In genomic region chr15:34365836-34366235, GRCh38 we compare ENCODE assay signal across 8 cellular contexts. TPM values are rescaled to one million over a fixed set of nuclear protein-coding genes. Genes with fewer than 3 reads are reported as not detected.
DNase-seq lines count a peak whose midpoint lies in the region; ATAC-seq and TF ChIP-seq lines count a peak whose summit lies in the region.

No MANE protein-coding gene starts in this region.

- H3K4me1 Mint-ChIP-seq in CD8-positive, alpha-beta T cell (ENCODE audit: low read depth), result peaks cover 29% of the 10 kb centered on the region

- H3K9me3 ChIP-seq in CD8-positive, alpha-beta T cell (ENCODE audit: low read length), result no peaks in the 10 kb centered on the region
- no peaks in the 10 kb centered on the region for H3K9me3 ChIP-seq in Peyer's patch
- H3K9me3 ChIP-seq in neutrophil, result no peaks in the 10 kb centered on the region

- no peak overlapping the region for H3K27ac ChIP-seq in CD8-positive, alpha-beta T cell (ENCODE audit: low read depth, low read length)
- peak overlapping the region; percentile 93 to 99 (median 98) for H3K27ac ChIP-seq in Peyer's patch
- no peak overlapping the region for H3K27ac ChIP-seq in neutrophil

- peak overlapping the region; percentile 91 for H3K4me3 ChIP-seq in CD8-positive, alpha-beta T cell (ENCODE audit: low read depth, low read length)
- H3K4me3 ChIP-seq in Peyer's patch, result peak overlapping the region; percentile 64 to 95 (median 82)
- peak overlapping the region; percentile 92 for H3K4me3 ChIP-seq in epithelial cell of proximal tubule (ENCODE audit: low read depth, low read length)
- peak overlapping the region; percentile 98 to 99 for H3K4me3 ChIP-seq in neutrophil (ENCODE audit: low read depth in 1 of 2, low read length in 1 of 2)

- H3K4me1 ChIP-seq in CD8-positive, alpha-beta T cell (ENCODE audit: insufficient read depth, low read length), result peaks cover 21% of the 10 kb centered on the region
- H3K4me1 ChIP-seq in Peyer's patch (peaks cover 0 to 48% (median 8%) of the 10 kb centered on the region in 4 donors), neutrophil (ENCODE audit: control insufficient read depth in 1 of 2, insufficient read depth in 1 of 2, low read depth in 1 of 2, low read length in 1 of 2) (peaks cover 18% of the 10 kb centered on the region in 2 experiments)

- DNase-seq in CD8-positive, alpha-beta T cell, result no peak
- no peak for DNase-seq in Peyer's patch
- no peak for DNase-seq in epithelial cell of proximal tubule (ENCODE audit: low read depth)
- no peak for DNase-seq in NCI-H524 (lab: John Stamatoyannopoulos, UW)
- DNase-seq in NCI-H2107 (lab: John Stamatoyannopoulos, UW), result no peak
- DNase-seq in globus pallidus (ENCODE audit: low spot score), result no peak
- DNase-seq in activated CD4-positive, alpha-beta T cell treated with anti-CD3 and anti-CD28 coated beads, Interleukin-2, amount 50 U/mL, for 1 hour, result no peak

- intact Hi-C loops in CD8-positive, alpha-beta T cell (cut with DNase I, micrococcal nuclease), result loop anchor here (5.0 to 10.0 kb wide), 5 partner anchors 34 to 619 kb away; partner anchors contain the start of genes AVEN (in 2 of the 2) and ZNF770 (in 1 of the 2)

- H3K4me3 Mint-ChIP-seq in CD8-positive, alpha-beta T cell, result peak overlapping the region; percentile 98

- CTCF ChIA-PET in CD8-positive, alpha-beta T cell (lab: Charles Lee), result interaction anchor here (1.4 to 3.8 kb wide), 4 partner anchors 11 to 124 kb away, joined by 9 to 36 read pairs (median 28); partner anchors contain the start of genes NOP10, NUTM1 and SLC12A6

- no peaks in the 10 kb centered on the region for H3K9me3 Mint-ChIP-seq in CD8-positive, alpha-beta T cell

- H3K27ac Mint-ChIP-seq in CD8-positive, alpha-beta T cell, result peak overlapping the region; percentile 80

- no peak for TF ChIP-seq POLR2A in Peyer's patch (IDR thresholded peaks at IDR 0.05)

- TF ChIP-seq CTCF in CD8-positive, alpha-beta T cell (IDR thresholded peaks at IDR 0.05), result no peak
- TF ChIP-seq CTCF in Peyer's patch (IDR thresholded peaks at IDR 0.05), result no peak
- TF ChIP-seq CTCF in epithelial cell of proximal tubule (conservative IDR thresholded peaks at IDR 0.05; ENCODE audit: low read depth, low read length), result no peak
- TF ChIP-seq CTCF in neutrophil (IDR thresholded peaks at IDR 0.05), result no peak

- H3K27me3 ChIP-seq in CD8-positive, alpha-beta T cell (ENCODE audit: insufficient read depth, low read length), result no peaks in the 10 kb centered on the region
- H3K27me3 ChIP-seq in Peyer's patch (no peaks in the 10 kb centered on the region), neutrophil (no peaks in the 10 kb centered on the region)

- H3K36me3 Mint-ChIP-seq in CD8-positive, alpha-beta T cell, result peaks cover 30% of the 10 kb centered on the region

- ATAC-seq in CD8-positive, alpha-beta T cell, result no peak

- H3K27me3 Mint-ChIP-seq in CD8-positive, alpha-beta T cell (ENCODE audit: low read depth), result no peaks in the 10 kb centered on the region

- POLR2A ChIA-PET in CD8-positive, alpha-beta T cell (lab: Charles Lee), result interaction anchor here (0.9 to 4.0 kb wide), 3 partner anchors 28 to 264 kb away, joined by 3 to 56 read pairs (median 8); partner anchors contain the start of genes EMC7, PGBD4 and SLC12A6

- H3K36me3 ChIP-seq in CD8-positive, alpha-beta T cell (ENCODE audit: insufficient read depth, low read length), result peaks cover 7% of the 10 kb centered on the region
- H3K36me3 ChIP-seq in Peyer's patch (peaks cover 0 to 29% (median 0%) of the 10 kb centered on the region in 3 donors), neutrophil (no peaks in the 10 kb centered on the region)

RNA-seq across cellular contexts. Expression of gene LPCAT4, which starts 1.2 kb away (rescaled TPM):
- total RNA-seq in CD8-positive, alpha-beta T cell, result 10 to 100 TPM; 30.9 to 36.3 TPM
- 100 to 1,000 TPM in 2 of 4 donors, 10 to 100 TPM in 2; 52.8 to 268 (median 108) TPM for total RNA-seq in Peyer's patch
- 13.2 and 33.2 TPM in 2 replicates for total RNA-seq in epithelial cell of proximal tubule

RNA-seq across cellular contexts. Expression of gene NUTM1, which starts 22.7 kb away (rescaled TPM):
- total RNA-seq in CD8-positive, alpha-beta T cell, result not detected
- not detected for total RNA-seq in Peyer's patch
- not detected in 2 replicates for total RNA-seq in epithelial cell of proximal tubule

RNA-seq across cellular contexts. Expression of gene NOP10, which starts 22.9 kb away (rescaled TPM):
- total RNA-seq in CD8-positive, alpha-beta T cell, result 10 to 100 TPM; 36.6 to 40.1 TPM
- 100 to 1,000 TPM in 2 of 4 donors, 10 to 100 TPM in 2; 56.2 to 143 (median 96.3) TPM for total RNA-seq in Peyer's patch
- 319 TPM in 2 replicates for total RNA-seq in epithelial cell of proximal tubule

RNA-seq across cellular contexts. Expression of gene SLC12A6, which starts 28.3 kb away (rescaled TPM):
- total RNA-seq in CD8-positive, alpha-beta T cell, result 10 to 100 TPM; 55.7 to 60.8 TPM
- total RNA-seq in Peyer's patch (100 to 1,000 TPM in 1 of 4 donors, 10 to 100 TPM in 3; 48.7 to 111 (median 54.1) TPM), epithelial cell of proximal tubule (4.8 and 8.3 TPM in 2 replicates)

Comparison
In these comparisons a context has a peak if more than half of its experiments do, and no peak if none do; other contexts are left out.
1. H3K27ac ChIP-seq: peak in Peyer's patch (4 of 4); none in CD8-positive, alpha-beta T cell (single experiment) and neutrophil (single experiment).
2. Peak in every context shown above with its lines, with median percentiles within 50 percentile points of each other: H3K4me3 ChIP-seq.